ENCODE assay signal across 17 cellular contexts in the genomic region with DNA sequence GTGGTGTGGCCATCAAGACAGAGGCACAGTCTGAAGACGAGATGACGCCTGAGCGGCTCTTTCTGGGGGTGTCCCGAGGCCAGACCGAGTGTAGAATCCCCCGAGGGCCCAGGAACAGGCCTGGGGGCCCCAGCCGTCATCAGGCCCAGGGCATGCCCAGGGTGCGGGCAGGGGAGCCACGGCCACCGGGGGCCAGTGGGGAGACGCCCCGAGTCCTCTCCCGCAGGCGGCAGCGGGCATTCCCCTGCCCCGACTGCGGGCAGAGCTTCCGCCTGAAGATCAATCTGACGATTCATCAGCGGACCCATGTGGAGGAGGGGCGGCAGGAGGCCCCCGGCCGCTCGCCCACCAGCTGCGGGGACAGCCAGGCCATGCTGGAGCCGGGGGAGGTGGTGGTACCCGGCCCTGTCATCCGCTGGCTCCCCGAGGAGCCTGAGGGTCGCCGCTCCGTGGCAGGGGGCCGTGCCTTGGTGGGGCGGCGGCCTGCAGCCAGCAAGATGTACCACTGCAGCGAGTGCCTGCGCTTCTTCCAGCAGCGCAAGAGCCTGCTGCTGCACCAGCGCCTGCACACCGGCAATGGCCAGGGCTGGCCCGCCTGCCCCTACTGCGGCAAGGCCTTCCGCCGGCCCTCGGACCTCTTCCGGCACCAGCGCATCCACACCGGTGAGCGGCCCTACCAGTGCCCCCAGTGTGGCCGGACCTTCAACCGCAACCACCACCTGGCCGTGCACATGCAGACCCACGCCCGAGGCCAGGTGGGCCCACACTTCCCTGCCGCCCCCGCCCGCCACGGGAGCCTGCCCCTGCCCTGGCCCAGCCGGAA. TPM values are rescaled to one million over a fixed set of nuclear protein-coding genes. Genes with fewer than 3 reads are reported as not detected.
DNase-seq lines count a peak whose midpoint lies in the region; ATAC-seq and TF ChIP-seq lines count a peak whose summit lies in the region.
"Had no signal": no experiment of that assay in that cellular context is flagged by ENCODE, and none has a peak within 500 bp of the region (broad histone marks: within the 10 kb centered on the region; RNA-seq: fewer than 3 reads in every experiment).

No MANE protein-coding gene starts in this region.

- H4K20me1 ChIP-seq in GM23338 (replicated peaks; ENCODE audit: insufficient read depth), result no peaks in the 10 kb centered on the region

- H2AK5ac ChIP-seq in neuronal stem cell (ENCODE audit: low read depth, low read length), result no peak overlapping the region

- peak overlapping the region; percentile 66 for H3K9ac ChIP-seq in neuronal stem cell (ENCODE audit: low read depth, low read length, poor library complexity)

- DNase-seq in D341Med (ENCODE audit: low spot score) (peak; percentile 22), GM23338 (ENCODE audit: low spot score) (peak; percentile 2), islet precursor cell (peak; percentile 46), neuronal stem cell (ENCODE audit: low spot score) (no peak), NCI-H510A (lab: John Stamatoyannopoulos, UW) (no peak)
- DNase-seq: ACHN; BE2C; C1 segment of cervical spinal cord; CD4-positive, CD25-positive, alpha-beta regulatory T cell; CD8-positive, alpha-beta memory T cell; COR-L47; GOT3; H9 had no signal

- no peak overlapping the region for H3K4me3 Mint-ChIP-seq in GM23338
- H3K4me3 Mint-ChIP-seq: H9 had no signal

- peaks cover 19% of the 10 kb centered on the region for H3K4me1 Mint-ChIP-seq in GM23338

- H2BK5ac ChIP-seq in neuronal stem cell (ENCODE audit: low read length), result peak overlapping the region; percentile 3

- no peak overlapping the region for H3K4me2 ChIP-seq in GM23338
- no peak overlapping the region for H3K4me2 ChIP-seq in neuronal stem cell (ENCODE audit: insufficient read depth, low read length, poor library complexity, severe bottlenecking)

- H3K27ac ChIP-seq in GM23338 (ENCODE audit: low read depth), result no peak overlapping the region
- H3K27ac ChIP-seq in neuronal stem cell (replicated peaks; ENCODE audit: low read length), result no peak overlapping the region

- H2BK120ac ChIP-seq in neuronal stem cell (ENCODE audit: low read depth, low read length), result no peak overlapping the region

- H3K9me2 ChIP-seq in GM23338 (ENCODE audit: insufficient read depth), result no peaks in the 10 kb centered on the region

- no peak overlapping the region for H3K4ac ChIP-seq in neuronal stem cell (ENCODE audit: low read length)

- no peak overlapping the region for H2BK15ac ChIP-seq in neuronal stem cell (ENCODE audit: low read length)

- no peaks in the 10 kb centered on the region for H3K9me3 ChIP-seq in neuronal stem cell (replicated peaks in 1 of 2; ENCODE audit: control insufficient read depth in 2 of 2, insufficient read depth in 1 of 2, low read depth in 1 of 2, low read length in 2 of 2)
- H3K9me3 ChIP-seq: BE2C had no signal

- H3F3A ChIP-seq in GM23338 (replicated peaks; ENCODE audit: low read depth), result 0 out of 2 replicates have a peak, but pooled peaks cover 10% of the 10 kb centered on the region

- no peaks in the 10 kb centered on the region for H3K79me2 ChIP-seq in GM23338 (replicated peaks; ENCODE audit: insufficient read depth)

- H3K36me3 ChIP-seq in GM23338 (ENCODE audit: insufficient read depth) (no peaks in the 10 kb centered on the region), neuronal stem cell (replicated peaks in 1 of 2; ENCODE audit: control insufficient read depth in 2 of 2, insufficient read depth in 2 of 2, low read length in 2 of 2) (peaks cover 11% of the 10 kb centered on the region in 2 donors)

- H3K9me3 Mint-ChIP-seq in GM23338, result no peaks in the 10 kb centered on the region; the same call in 2 of the 3 replicates
- H3K9me3 Mint-ChIP-seq: CD4-positive, CD25-positive, alpha-beta regulatory T cell; CD8-positive, alpha-beta memory T cell; H9; IgD-negative memory B cell had no signal

- no peak overlapping the region for H3K14ac ChIP-seq in neuronal stem cell (ENCODE audit: low read length)

- H3K36me3 Mint-ChIP-seq in GM23338 (ENCODE audit: low read depth), result peaks cover 39% of the 10 kb centered on the region

- TF ChIP-seq CTCF in GM23338 (conservative IDR thresholded peaks at IDR 0.05; ENCODE audit: low read depth in 2 of 2), result no peak

- H3K79me1 ChIP-seq in neuronal stem cell (ENCODE audit: low read depth, low read length), result no peaks in the 10 kb centered on the region

- H3K27ac Mint-ChIP-seq in GM23338, result no peak overlapping the region
- H3K27ac Mint-ChIP-seq: IgD-negative memory B cell had no signal

- no CpG with 5 or more reads among the region's 59 CpGs for WGBS in neuronal stem cell (ENCODE audit: extremely low coverage in 2 of 2, insufficient read length in 2 of 2, insufficient replicate concordance in 1 of 2), 2 donors

- H4K91ac ChIP-seq in neuronal stem cell (ENCODE audit: low read depth, low read length, poor library complexity), result no peak overlapping the region

- H3K4me1 ChIP-seq in GM23338 (ENCODE audit: insufficient read depth) (peaks cover 3% of the 10 kb centered on the region), neuronal stem cell (ENCODE audit: control insufficient read depth in 2 of 2, insufficient read depth in 1 of 2, low read depth in 1 of 2, low read length in 2 of 2) (peaks cover 0 to 1% of the 10 kb centered on the region in 2 donors)
- H3K4me1 ChIP-seq: BE2C had no signal

- H3K4me3 ChIP-seq in GM23338 (no peak overlapping the region), neuronal stem cell (ENCODE audit: low read length in 2 of 2) (no peak overlapping the region)

- no peak overlapping the region for H3K23ac ChIP-seq in neuronal stem cell (ENCODE audit: low read depth, low read length, poor library complexity)

- H3K27me3 ChIP-seq in GM23338 (ENCODE audit: insufficient read depth), result peaks cover 5% of the 10 kb centered on the region; the same call in 1 of the 2 replicates
- no peaks in the 10 kb centered on the region for H3K27me3 ChIP-seq in neuronal stem cell (ENCODE audit: control insufficient read depth in 3 of 3, insufficient read depth in 3 of 3, low read depth in 1 of 3, low read length in 3 of 3)
- H3K27me3 ChIP-seq: BE2C had no signal

- H4K8ac ChIP-seq in neuronal stem cell (ENCODE audit: low read depth, low read length), result no peak overlapping the region

- no peak overlapping the region for H3K18ac ChIP-seq in neuronal stem cell (ENCODE audit: low read length)

- no peak for ATAC-seq in GM23338
- no peak for ATAC-seq in GM21717 (IDR thresholded peaks at IDR 0.05; ENCODE audit: unreplicated experiment)
- ATAC-seq in GM18520 (IDR thresholded peaks at IDR 0.05; ENCODE audit: unreplicated experiment), result no peak
- ATAC-seq: HepG2 had no signal

- no peak overlapping the region for H2BK12ac ChIP-seq in neuronal stem cell (ENCODE audit: low read length)

- H2AFZ ChIP-seq in GM23338 (no peak overlapping the region), neuronal stem cell (ENCODE audit: low read length) (no peak overlapping the region)

- peaks cover 10% of the 10 kb centered on the region for H3K27me3 Mint-ChIP-seq in GM23338 (ENCODE audit: insufficient read depth, low read depth, poor library complexity)
- H3K27me3 Mint-ChIP-seq: CD4-positive, CD25-positive, alpha-beta regulatory T cell; CD8-positive, alpha-beta memory T cell; IgD-negative memory B cell had no signal

TF ChIP-seq in GM23338, 12 proteins besides CTCF, POLR2A, EP300 and RAD21:
- TF ChIP-seq, protein P1, sequence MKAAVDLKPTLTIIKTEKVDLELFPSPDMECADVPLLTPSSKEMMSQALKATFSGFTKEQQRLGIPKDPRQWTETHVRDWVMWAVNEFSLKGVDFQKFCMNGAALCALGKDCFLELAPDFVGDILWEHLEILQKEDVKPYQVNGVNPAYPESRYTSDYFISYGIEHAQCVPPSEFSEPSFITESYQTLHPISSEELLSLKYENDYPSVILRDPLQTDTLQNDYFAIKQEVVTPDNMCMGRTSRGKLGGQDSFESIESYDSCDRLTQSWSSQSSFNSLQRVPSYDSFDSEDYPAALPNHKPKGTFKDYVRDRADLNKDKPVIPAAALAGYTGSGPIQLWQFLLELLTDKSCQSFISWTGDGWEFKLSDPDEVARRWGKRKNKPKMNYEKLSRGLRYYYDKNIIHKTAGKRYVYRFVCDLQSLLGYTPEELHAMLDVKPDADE (IDR thresholded peaks at IDR 0.05), result no peak
- no peak for TF ChIP-seq EZH2 (IDR thresholded peaks at IDR 0.05; ENCODE audit: low read depth, unreplicated experiment)
TF ChIP-seq in GM23338: peak in this region for 0.

RNA-seq across cellular contexts. Expression of a gene that starts 19.7 kb away (rescaled TPM):
- total RNA-seq in GM23338 (2014; rRNA removed; shearing (Covaris generic)), result 8.6 and 9.0 TPM in 2 replicates
- 2.1 and 2.6 TPM in 2 replicates for polyA plus RNA-seq in GM23338 (2016; fragmentation: Nextera tagmentation; extraction: Ambion mirVana)
- 5.0 TPM for polyA plus RNA-seq in neuronal stem cell (2013, experiment 1 of 2)
- 4.6 TPM for polyA plus RNA-seq in neuronal stem cell (2013, experiment 2 of 2)

RNA-seq across cellular contexts. Expression of a gene that starts 42.3 kb away (rescaled TPM):
- total RNA-seq in GM23338 (2014; rRNA removed; shearing (Covaris generic)), result 18.0 and 18.9 TPM in 2 replicates
- 8.9 and 10.8 TPM in 2 replicates for polyA plus RNA-seq in GM23338 (2016; fragmentation: Nextera tagmentation; extraction: Ambion mirVana)
- polyA plus RNA-seq in neuronal stem cell (2013, experiment 1 of 2), result 8.9 TPM
- polyA plus RNA-seq in neuronal stem cell (2013, experiment 2 of 2), result 9.1 TPM

Comparison
In these comparisons a context has a peak if more than half of its experiments do, and no peak if none do; other contexts are left out.
1. DNase-seq: peak in D341Med (single experiment), GM23338 (single experiment) and islet precursor cell (single experiment); none in neuronal stem cell (single experiment) and NCI-H510A (single experiment).